11 cellular contexts compared by ENCODE assay signal in genomic region chr5:78591227-78591626, GRCh38. TPM values are rescaled to one million over a fixed set of nuclear protein-coding genes. Genes with fewer than 3 reads are reported as not detected.
A peak's percentile ranks its signal among the peaks of the same experiment; 100 is the strongest.
DNase-seq lines count a peak whose midpoint lies in the region; ATAC-seq, FAIRE-seq and TF ChIP-seq lines count a peak whose summit lies in the region.
"Had no signal": no experiment of that assay in that cellular context is flagged by ENCODE, and none has a peak within 500 bp of the region (broad histone marks: within the 10 kb centered on the region; RNA-seq: fewer than 3 reads in every experiment).

No MANE protein-coding gene starts in this region.

- H4K20me1 ChIP-seq in osteoblast (ENCODE audit: insufficient read depth, low read length) = no peaks in the 10 kb centered on the region

- ATAC-seq in HG02970 (IDR thresholded peaks at IDR 0.05; ENCODE audit: low FRiP score, unreplicated experiment) (no peak), GM18861 (IDR thresholded peaks at IDR 0.05; ENCODE audit: unreplicated experiment) (no peak), GM21360 (IDR thresholded peaks at IDR 0.05; ENCODE audit: unreplicated experiment) (no peak)

- TF ChIP-seq CTCF in osteoblast (IDR thresholded peaks at IDR 0.05; ENCODE audit: extremely low read depth, low read depth, low read length) = no peak

- peak overlapping the region; percentile 19 for H3K4me3 ChIP-seq in osteoblast (ENCODE audit: insufficient read depth, low read length)

- H3K4me1 ChIP-seq in osteoblast (ENCODE audit: insufficient read depth, low read length) = peaks cover 74% of the 10 kb centered on the region

- H3K79me2 ChIP-seq in osteoblast (ENCODE audit: insufficient read depth, low read length) = peaks cover 48% of the 10 kb centered on the region

- no peak overlapping the region for H2AFZ ChIP-seq in osteoblast (ENCODE audit: low read length)

- H3K27ac ChIP-seq in epithelial cell of prostate = peak overlapping the region; percentile 51
- H3K27ac ChIP-seq in osteoblast (ENCODE audit: low read depth, low read length) = peak overlapping the region; percentile 93

- no peaks in the 10 kb centered on the region for H3K27me3 ChIP-seq in osteoblast (ENCODE audit: insufficient read depth, low read length)

- no peaks in the 10 kb centered on the region for H3K36me3 ChIP-seq in osteoblast (ENCODE audit: insufficient read depth, low read length)

- H3K4me2 ChIP-seq in osteoblast (ENCODE audit: insufficient read depth, low read length) = peak overlapping the region; percentile 51

- DNase-seq in EH (ENCODE audit: low read depth) (peak; percentile 93), RCC 7860 (ENCODE audit: low spot score) (peak; percentile 52), epithelial cell of prostate (ENCODE audit: low read depth, low spot score) (peak; percentile 70), osteoblast (ENCODE audit: insufficient read length, low spot score, missing footprints) (peak; percentile 78)
- DNase-seq in effector CD8-positive, alpha-beta T cell (lab: John Stamatoyannopoulos, UW) = no peak
- DNase-seq: central memory CD4-positive, alpha-beta T cell; DND-41; stimulated activated CD4-positive, alpha-beta T cell treated with anti-CD3 and anti-CD28 coated beads, Interleukin-2, amount 100 ng/mL, for 48 hours had no signal

- no peak for FAIRE-seq in RCC 7860 (lab: Jason Lieb, UNC)

- H3K9me3 ChIP-seq in osteoblast (ENCODE audit: low read depth, low read length) = no peaks in the 10 kb centered on the region

RNA-seq across cellular contexts. Expression of gene LHFPL2, which starts 57.3 kb away (rescaled TPM):
- 63.6 and 64.4 TPM in 2 replicates for total RNA-seq in osteoblast
